12 cellular contexts compared by ENCODE assay signal in genomic region chr7:47670738-47671137, GRCh38.
DNase-seq lines count a peak whose midpoint lies in the region; ATAC-seq and TF ChIP-seq lines count a peak whose summit lies in the region.
"Had no signal": no experiment of that assay in that cellular context is flagged by ENCODE, and none has a peak within 500 bp of the region (broad histone marks: within the 10 kb centered on the region; RNA-seq: fewer than 3 reads in every experiment).

No MANE protein-coding gene starts in this region.

- TF ChIP-seq CTCF in chondrocyte (IDR thresholded peaks at IDR 0.05) (no peak), breast epithelium (IDR thresholded peaks at IDR 0.05) (no peak)

- peak overlapping the region; percentile 22 for H3K27ac Mint-ChIP-seq in chondrocyte (ENCODE audit: unreplicated experiment)

- no peak overlapping the region for H3K4me3 ChIP-seq in breast epithelium

- H3K9me3 Mint-ChIP-seq in chondrocyte (ENCODE audit: low read depth): no peaks in the 10 kb centered on the region

- no peaks in the 10 kb centered on the region for H3K36me3 Mint-ChIP-seq in chondrocyte (ENCODE audit: low read depth)

- H3K36me3 ChIP-seq in breast epithelium: no peaks in the 10 kb centered on the region

- no peak overlapping the region for H3K4me3 Mint-ChIP-seq in chondrocyte (ENCODE audit: unreplicated experiment)

- peaks cover 0 to 6% of the 10 kb centered on the region in 2 donors for H3K4me1 ChIP-seq in breast epithelium

- H3K9me3 ChIP-seq in breast epithelium: no peaks in the 10 kb centered on the region

- TF ChIP-seq POLR2A in breast epithelium (IDR thresholded peaks at IDR 0.05): no peak

- H3K4me1 Mint-ChIP-seq in chondrocyte (ENCODE audit: low read depth): peaks cover 43% of the 10 kb centered on the region

- no peak overlapping the region for H3K27ac ChIP-seq in breast epithelium
- H3K27ac ChIP-seq: VCaP had no signal

- no peaks in the 10 kb centered on the region for H3K27me3 Mint-ChIP-seq in chondrocyte (ENCODE audit: low read depth)

- H3K27me3 ChIP-seq in breast epithelium: no peaks in the 10 kb centered on the region

- ATAC-seq in GM18502 (IDR thresholded peaks at IDR 0.05; ENCODE audit: poor library complexity, unreplicated experiment) (peak; percentile 78), GM21367 (IDR thresholded peaks at IDR 0.05; ENCODE audit: unreplicated experiment) (peak; percentile 87), HG03139 (IDR thresholded peaks at IDR 0.05; ENCODE audit: unreplicated experiment) (peak; percentile 75)
- ATAC-seq: right cardiac atrium had no signal

- DNase-seq in chondrocyte (ENCODE audit: low spot score) (peak; percentile 28), NCI-H2029 (lab: John Stamatoyannopoulos, UW) (no peak), NCI-H345 treated with DMSO at 0.1 percent for 48 hours (lab: John Stamatoyannopoulos, UW; ENCODE audit: unreplicated experiment) (no peak), anterior cingulate cortex (lab: John Stamatoyannopoulos, UW) (no peak), breast epithelium (ENCODE audit: low spot score in 2 of 2) (no peak)
- DNase-seq: EL, NCI-H1092 had no signal

- intact Hi-C loops in breast epithelium (cut with DNase I; ENCODE audit: low total_unique reads): no loop called here
